1 cellular context compared by ENCODE assay signal in the genomic region with DNA sequence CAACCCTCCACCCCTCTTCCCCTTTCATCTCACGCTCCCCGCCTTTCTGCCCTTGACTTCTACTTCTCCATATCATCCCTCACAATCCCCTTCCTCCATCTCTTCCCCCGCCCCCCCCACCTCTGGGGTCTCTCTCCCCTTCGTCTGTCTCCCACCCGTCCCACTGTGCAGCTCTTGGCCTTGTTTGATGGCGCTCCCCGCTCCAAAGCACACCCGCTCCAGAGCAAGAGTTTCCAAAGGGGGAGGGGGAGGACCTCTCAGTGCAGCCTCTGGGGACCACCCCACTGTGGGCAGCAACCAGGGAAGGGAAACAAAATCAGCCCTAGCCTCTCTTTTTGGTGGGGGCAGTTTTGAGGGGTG.
TF ChIP-seq lines count a peak whose summit lies in the region.

No MANE protein-coding gene starts in this region.

TF ChIP-seq in GM23338, 12 proteins besides CTCF, POLR2A, EP300 and RAD21 (continued from another document):
- TF ChIP-seq, protein P1, sequence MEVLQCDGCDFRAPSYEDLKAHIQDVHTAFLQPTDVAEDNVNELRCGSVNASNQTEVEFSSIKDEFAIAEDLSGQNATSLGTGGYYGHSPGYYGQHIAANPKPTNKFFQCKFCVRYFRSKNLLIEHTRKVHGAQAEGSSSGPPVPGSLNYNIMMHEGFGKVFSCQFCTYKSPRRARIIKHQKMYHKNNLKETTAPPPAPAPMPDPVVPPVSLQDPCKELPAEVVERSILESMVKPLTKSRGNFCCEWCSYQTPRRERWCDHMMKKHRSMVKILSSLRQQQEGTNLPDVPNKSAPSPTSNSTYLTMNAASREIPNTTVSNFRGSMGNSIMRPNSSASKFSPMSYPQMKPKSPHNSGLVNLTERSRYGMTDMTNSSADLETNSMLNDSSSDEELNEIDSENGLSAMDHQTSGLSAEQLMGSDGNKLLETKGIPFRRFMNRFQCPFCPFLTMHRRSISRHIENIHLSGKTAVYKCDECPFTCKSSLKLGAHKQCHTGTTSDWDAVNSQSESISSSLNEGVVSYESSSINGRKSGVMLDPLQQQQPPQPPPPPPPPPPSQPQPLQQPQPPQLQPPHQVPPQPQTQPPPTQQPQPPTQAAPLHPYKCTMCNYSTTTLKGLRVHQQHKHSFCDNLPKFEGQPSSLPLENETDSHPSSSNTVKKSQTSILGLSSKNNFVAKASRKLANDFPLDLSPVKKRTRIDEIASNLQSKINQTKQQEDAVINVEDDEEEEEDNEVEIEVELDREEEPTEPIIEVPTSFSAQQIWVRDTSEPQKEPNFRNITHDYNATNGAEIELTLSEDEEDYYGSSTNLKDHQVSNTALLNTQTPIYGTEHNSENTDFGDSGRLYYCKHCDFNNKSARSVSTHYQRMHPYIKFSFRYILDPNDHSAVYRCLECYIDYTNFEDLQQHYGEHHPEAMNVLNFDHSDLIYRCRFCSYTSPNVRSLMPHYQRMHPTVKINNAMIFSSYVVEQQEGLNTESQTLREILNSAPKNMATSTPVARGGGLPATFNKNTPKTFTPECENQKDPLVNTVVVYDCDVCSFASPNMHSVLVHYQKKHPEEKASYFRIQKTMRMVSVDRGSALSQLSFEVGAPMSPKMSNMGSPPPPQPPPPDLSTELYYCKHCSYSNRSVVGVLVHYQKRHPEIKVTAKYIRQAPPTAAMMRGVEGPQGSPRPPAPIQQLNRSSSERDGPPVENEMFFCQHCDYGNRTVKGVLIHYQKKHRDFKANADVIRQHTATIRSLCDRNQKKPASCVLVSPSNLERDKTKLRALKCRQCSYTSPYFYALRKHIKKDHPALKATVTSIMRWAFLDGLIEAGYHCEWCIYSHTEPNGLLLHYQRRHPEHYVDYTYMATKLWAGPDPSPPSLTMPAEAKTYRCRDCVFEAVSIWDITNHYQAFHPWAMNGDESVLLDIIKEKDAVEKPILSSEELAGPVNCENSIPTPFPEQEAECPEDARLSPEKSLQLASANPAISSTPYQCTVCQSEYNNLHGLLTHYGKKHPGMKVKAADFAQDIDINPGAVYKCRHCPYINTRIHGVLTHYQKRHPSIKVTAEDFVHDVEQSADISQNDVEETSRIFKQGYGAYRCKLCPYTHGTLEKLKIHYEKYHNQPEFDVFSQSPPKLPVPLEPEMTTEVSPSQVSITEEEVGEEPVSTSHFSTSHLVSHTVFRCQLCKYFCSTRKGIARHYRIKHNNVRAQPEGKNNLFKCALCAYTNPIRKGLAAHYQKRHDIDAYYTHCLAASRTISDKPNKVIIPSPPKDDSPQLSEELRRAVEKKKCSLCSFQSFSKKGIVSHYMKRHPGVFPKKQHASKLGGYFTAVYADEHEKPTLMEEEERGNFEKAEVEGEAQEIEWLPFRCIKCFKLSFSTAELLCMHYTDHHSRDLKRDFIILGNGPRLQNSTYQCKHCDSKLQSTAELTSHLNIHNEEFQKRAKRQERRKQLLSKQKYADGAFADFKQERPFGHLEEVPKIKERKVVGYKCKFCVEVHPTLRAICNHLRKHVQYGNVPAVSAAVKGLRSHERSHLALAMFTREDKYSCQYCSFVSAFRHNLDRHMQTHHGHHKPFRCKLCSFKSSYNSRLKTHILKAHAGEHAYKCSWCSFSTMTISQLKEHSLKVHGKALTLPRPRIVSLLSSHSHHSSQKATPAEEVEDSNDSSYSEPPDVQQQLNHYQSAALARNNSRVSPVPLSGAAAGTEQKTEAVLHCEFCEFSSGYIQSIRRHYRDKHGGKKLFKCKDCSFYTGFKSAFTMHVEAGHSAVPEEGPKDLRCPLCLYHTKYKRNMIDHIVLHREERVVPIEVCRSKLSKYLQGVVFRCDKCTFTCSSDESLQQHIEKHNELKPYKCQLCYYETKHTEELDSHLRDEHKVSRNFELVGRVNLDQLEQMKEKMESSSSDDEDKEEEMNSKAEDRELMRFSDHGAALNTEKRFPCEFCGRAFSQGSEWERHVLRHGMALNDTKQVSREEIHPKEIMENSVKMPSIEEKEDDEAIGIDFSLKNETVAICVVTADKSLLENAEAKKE (CRISPR knock-in tag; IDR thresholded peaks at IDR 0.05): no peak
- TF ChIP-seq ZNF331 (CRISPR knock-in tag; IDR thresholded peaks at IDR 0.05; ENCODE audit: low read depth) (no peak), ZNF114 (CRISPR knock-in tag; IDR thresholded peaks at IDR 0.05) (no peak), REST (IDR thresholded peaks at IDR 0.05; ENCODE audit: unreplicated experiment) (no peak), JUNB (IDR thresholded peaks at IDR 0.05; ENCODE audit: unreplicated experiment) (no peak), NANOG (IDR thresholded peaks at IDR 0.05; ENCODE audit: borderline replicate concordance) (no peak), EZH2phosphoT487 (IDR thresholded peaks at IDR 0.05; ENCODE audit: unreplicated experiment) (no peak), POLR2AphosphoS5 (IDR thresholded peaks at IDR 0.05; ENCODE audit: low read depth) (no peak), STAT1 (IDR thresholded peaks at IDR 0.05; ENCODE audit: unreplicated experiment) (no peak), CREB1 (CRISPR knock-in tag; IDR thresholded peaks at IDR 0.05; ENCODE audit: low read depth) (no peak)
- TF ChIP-seq, protein P2, sequence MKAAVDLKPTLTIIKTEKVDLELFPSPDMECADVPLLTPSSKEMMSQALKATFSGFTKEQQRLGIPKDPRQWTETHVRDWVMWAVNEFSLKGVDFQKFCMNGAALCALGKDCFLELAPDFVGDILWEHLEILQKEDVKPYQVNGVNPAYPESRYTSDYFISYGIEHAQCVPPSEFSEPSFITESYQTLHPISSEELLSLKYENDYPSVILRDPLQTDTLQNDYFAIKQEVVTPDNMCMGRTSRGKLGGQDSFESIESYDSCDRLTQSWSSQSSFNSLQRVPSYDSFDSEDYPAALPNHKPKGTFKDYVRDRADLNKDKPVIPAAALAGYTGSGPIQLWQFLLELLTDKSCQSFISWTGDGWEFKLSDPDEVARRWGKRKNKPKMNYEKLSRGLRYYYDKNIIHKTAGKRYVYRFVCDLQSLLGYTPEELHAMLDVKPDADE (IDR thresholded peaks at IDR 0.05): no peak
TF ChIP-seq in GM23338: peak in this region for 0.
